In genomic region chr16:71927383-71927782, GRCh38 we compare ENCODE assay signal across 8 cellular contexts. TPM values are rescaled to one million over a fixed set of nuclear protein-coding genes. Genes with fewer than 3 reads are reported as not detected.
DNase-seq lines count a peak whose midpoint lies in the region; ATAC-seq and TF ChIP-seq lines count a peak whose summit lies in the region.

No MANE protein-coding gene starts in this region.

- no peaks in the 10 kb centered on the region for H3K9me3 ChIP-seq in hepatocyte (ENCODE audit: low read depth)
- H3K9me3 ChIP-seq in subcutaneous abdominal adipose tissue (ENCODE audit: control insufficient read depth in 5 of 5, low read length in 5 of 5) = no peaks in the 10 kb centered on the region
- no peaks in the 10 kb centered on the region for H3K9me3 ChIP-seq in Karpas-422 (ENCODE audit: low read length)

- H3K9ac ChIP-seq in subcutaneous abdominal adipose tissue (ENCODE audit: low read length in 5 of 5) (peak overlapping the region in 2 of 5 donors; percentile 48 to 71), Karpas-422 (ENCODE audit: low read length) (no peak overlapping the region)

- ATAC-seq in GM21619 (IDR thresholded peaks at IDR 0.05; ENCODE audit: unreplicated experiment) (no peak), HG03280 (IDR thresholded peaks at IDR 0.05; ENCODE audit: unreplicated experiment) (no peak)

- TF ChIP-seq CTCF in hepatocyte (IDR thresholded peaks at IDR 0.05; ENCODE audit: poor library complexity) = no peak

- H3K79me2 ChIP-seq in hepatocyte = peaks cover 72% of the 10 kb centered on the region
- peaks cover 21% of the 10 kb centered on the region for H3K79me2 ChIP-seq in Karpas-422 (ENCODE audit: low read length)

- 45% methylated on average over 3 of the region's 3 CpGs for WGBS in hepatocyte (ENCODE audit: low lambda C conversion rate, missing lambda C conversion rate)

- H3K36me3 ChIP-seq in hepatocyte (replicated peaks; ENCODE audit: insufficient read depth, low read depth) (peaks cover 3% of the 10 kb centered on the region), subcutaneous abdominal adipose tissue (ENCODE audit: control insufficient read depth in 5 of 5, insufficient read depth in 5 of 5, low read length in 5 of 5) (peaks cover 38 to 81% (median 55%) of the 10 kb centered on the region in 5 donors), Karpas-422 (ENCODE audit: insufficient read depth, low read length) (peaks cover 54% of the 10 kb centered on the region)

- H3K36me3 Mint-ChIP-seq in activated naive CD8-positive, alpha-beta T cell treated with anti-CD3 and anti-CD28 coated beads for 36 hours = peaks cover 24% of the 10 kb centered on the region

- peak overlapping the region; percentile 27 for H3K4me2 ChIP-seq in hepatocyte
- no peak overlapping the region for H3K4me2 ChIP-seq in Karpas-422 (ENCODE audit: low read depth, low read length, poor library complexity, severe bottlenecking)

- peaks cover 9% of the 10 kb centered on the region for H3K4me1 Mint-ChIP-seq in activated naive CD8-positive, alpha-beta T cell treated with anti-CD3 and anti-CD28 coated beads for 36 hours

- H3K4me3 ChIP-seq in hepatocyte (no peak overlapping the region), subcutaneous abdominal adipose tissue (ENCODE audit: low read depth in 1 of 5, low read length in 5 of 5) (no peak overlapping the region), Karpas-422 (ENCODE audit: low read length) (no peak overlapping the region)

- H3K4me1 ChIP-seq in hepatocyte (ENCODE audit: insufficient read depth) (peaks cover 45% of the 10 kb centered on the region), subcutaneous abdominal adipose tissue (ENCODE audit: control insufficient read depth in 5 of 5, insufficient read depth in 5 of 5, low read length in 5 of 5) (peaks cover 9 to 52% (median 34%) of the 10 kb centered on the region in 5 donors), Karpas-422 (ENCODE audit: low read length) (peaks cover 29% of the 10 kb centered on the region)

- H3K9me3 Mint-ChIP-seq in activated naive CD8-positive, alpha-beta T cell treated with anti-CD3 and anti-CD28 coated beads for 36 hours = no peaks in the 10 kb centered on the region

- H3K27ac ChIP-seq in hepatocyte (peak overlapping the region; percentile 67), subcutaneous abdominal adipose tissue (ENCODE audit: low read depth, low read length) (peak overlapping the region; percentile 92), Karpas-422 (ENCODE audit: low read length) (no peak overlapping the region)

- H4K20me1 ChIP-seq in hepatocyte (ENCODE audit: insufficient read depth, poor library complexity, severe bottlenecking) (peaks cover 56% of the 10 kb centered on the region), Karpas-422 (ENCODE audit: insufficient read depth, low read depth, low read length) (peaks cover 34% of the 10 kb centered on the region)

- no peaks in the 10 kb centered on the region for H3K9me2 ChIP-seq in hepatocyte (replicated peaks; ENCODE audit: insufficient read depth)
- no peaks in the 10 kb centered on the region for H3K9me2 ChIP-seq in Karpas-422 (replicated peaks; ENCODE audit: insufficient read depth, low read length)

- DNase-seq in HUDEP-2 (lab: John Stamatoyannopoulos, UW; ENCODE audit: unreplicated experiment in 76 of 76) = peak in 66 of 76 experiments; percentile 4 to 78 (median 46)
- DNase-seq in activated naive CD8-positive, alpha-beta T cell treated with anti-CD3 and anti-CD28 coated beads for 36 hours = no peak
- peak; percentile 60 for DNase-seq in hepatocyte (ENCODE audit: low spot score)
- no peak for DNase-seq in Karpas-422
- no peak for DNase-seq in iPS-NIHi7 (ENCODE audit: extremely low spot score)

- no peaks in the 10 kb centered on the region for H3K27me3 Mint-ChIP-seq in activated naive CD8-positive, alpha-beta T cell treated with anti-CD3 and anti-CD28 coated beads for 36 hours

- H3K27me3 ChIP-seq in hepatocyte (no peaks in the 10 kb centered on the region), subcutaneous abdominal adipose tissue (ENCODE audit: control insufficient read depth in 5 of 5, insufficient read depth in 4 of 5, low read length in 5 of 5) (no peaks in the 10 kb centered on the region), Karpas-422 (ENCODE audit: low read length) (no peaks in the 10 kb centered on the region)

- no peak overlapping the region for H2AFZ ChIP-seq in hepatocyte
- H2AFZ ChIP-seq in Karpas-422 (ENCODE audit: low read length) = no peak overlapping the region

- H3K27ac Mint-ChIP-seq in activated naive CD8-positive, alpha-beta T cell treated with anti-CD3 and anti-CD28 coated beads for 36 hours = peak overlapping the region; percentile 62

- H3K4me3 Mint-ChIP-seq in activated naive CD8-positive, alpha-beta T cell treated with anti-CD3 and anti-CD28 coated beads for 36 hours = no peak overlapping the region

RNA-seq across cellular contexts. Expression of gene IST1, which starts 32.1 kb away (rescaled TPM):
- total RNA-seq in activated naive CD8-positive, alpha-beta T cell treated with anti-CD3 and anti-CD28 coated beads for 36 hours = 100 to 1,000 TPM; 158 to 163 TPM
- total RNA-seq in hepatocyte = 216 and 240 TPM in 2 replicates
- 144 and 172 TPM in 2 replicates for polyA plus RNA-seq in hepatocyte
- total RNA-seq in Karpas-422 (2014; rRNA removed; shearing (Covaris generic); ENCODE audit: low replicate concordance) = 123 and 160 TPM in 2 replicates

RNA-seq across cellular contexts. Expression of gene ZNF821, which starts 43.4 kb away (rescaled TPM):
- total RNA-seq in activated naive CD8-positive, alpha-beta T cell treated with anti-CD3 and anti-CD28 coated beads for 36 hours = 1 to 10 TPM; 4.0 to 6.1 TPM
- 12.7 and 13.5 TPM in 2 replicates for total RNA-seq in hepatocyte
- 20.6 and 24.4 TPM in 2 replicates for polyA plus RNA-seq in hepatocyte
- 6.4 and 16.2 TPM in 2 replicates for total RNA-seq in Karpas-422 (2014; rRNA removed; shearing (Covaris generic); ENCODE audit: low replicate concordance)

Comparison
In these comparisons a context has a peak if more than half of its experiments do, and no peak if none do; other contexts are left out.
1. DNase-seq: peak in HUDEP-2 (66 of 76) and hepatocyte (single experiment); none in activated naive CD8-positive, alpha-beta T cell treated with anti-CD3 and anti-CD28 coated beads for 36 hours (single experiment), Karpas-422 (single experiment) and iPS-NIHi7 (single experiment).